10 cellular contexts compared by ENCODE assay signal in genomic region chr16:4032768-4033167, GRCh38.
A peak's percentile ranks its signal among the peaks of the same experiment; 100 is the strongest.
DNase-seq lines count a peak whose midpoint lies in the region; ATAC-seq and TF ChIP-seq lines count a peak whose summit lies in the region.
"Had no signal": no experiment of that assay in that cellular context is flagged by ENCODE, and none has a peak within 500 bp of the region (broad histone marks: within the 10 kb centered on the region; RNA-seq: fewer than 3 reads in every experiment).

No MANE protein-coding gene starts in this region.

- H3K27me3 Mint-ChIP-seq in naive thymus-derived CD8-positive, alpha-beta T cell = no peaks in the 10 kb centered on the region

- H3F3A ChIP-seq in smooth muscle cell (ENCODE audit: low read depth) = no peaks in the 10 kb centered on the region

- H3K27ac Mint-ChIP-seq in naive thymus-derived CD8-positive, alpha-beta T cell = peak overlapping the region in 4 of 10 donors; percentile 13 to 59 (median 38)

- H3K36me3 ChIP-seq in Karpas-422 (ENCODE audit: insufficient read depth, low read length) (no peaks in the 10 kb centered on the region), adipocyte (ENCODE audit: control insufficient read depth, insufficient read depth, low read length, severe bottlenecking) (no peaks in the 10 kb centered on the region), smooth muscle cell (ENCODE audit: low read depth) (no peaks in the 10 kb centered on the region)
- H3K36me3 ChIP-seq: esophagus squamous epithelium, neutrophil had no signal

- no peaks in the 10 kb centered on the region for H3K9me2 ChIP-seq in Karpas-422 (replicated peaks; ENCODE audit: insufficient read depth, low read length)

- H3K4me1 Mint-ChIP-seq in naive thymus-derived CD8-positive, alpha-beta T cell = peaks cover 3 to 29% (median 19%) of the 10 kb centered on the region in 4 donors

- peak; percentile 68 to 73 for ATAC-seq in naive thymus-derived CD8-positive, alpha-beta T cell
- no peak for ATAC-seq in GM21526 (IDR thresholded peaks at IDR 0.05; ENCODE audit: low FRiP score, unreplicated experiment)

- H3K79me2 ChIP-seq in Karpas-422 (ENCODE audit: low read length) (no peaks in the 10 kb centered on the region), smooth muscle cell (ENCODE audit: low read depth) (no peaks in the 10 kb centered on the region)

- H3K4me2 ChIP-seq in Karpas-422 (ENCODE audit: low read depth, low read length, poor library complexity, severe bottlenecking) (no peak overlapping the region), smooth muscle cell (no peak overlapping the region)

- 0 out of 2 replicates have a peak overlapping the region, but pooled peaks have one; percentile 58 for H2AFZ ChIP-seq in Karpas-422 (ENCODE audit: low read length)
- no peak overlapping the region for H2AFZ ChIP-seq in smooth muscle cell (ENCODE audit: low read depth)

- no peaks in the 10 kb centered on the region for H3K36me3 Mint-ChIP-seq in naive thymus-derived CD8-positive, alpha-beta T cell

- no peaks in the 10 kb centered on the region for H3K9me3 Mint-ChIP-seq in naive thymus-derived CD8-positive, alpha-beta T cell

- H4K20me1 ChIP-seq in Karpas-422 (ENCODE audit: insufficient read depth, low read depth, low read length) = no peaks in the 10 kb centered on the region
- H4K20me1 ChIP-seq in smooth muscle cell (ENCODE audit: low read depth) = peaks cover 4% of the 10 kb centered on the region

- intact Hi-C loops in dorsolateral prefrontal cortex (cut with DNase I) = no loop called here

- TF ChIP-seq CTCF in smooth muscle cell (IDR thresholded peaks at IDR 0.05; ENCODE audit: borderline replicate concordance, insufficient read depth, poor library complexity, severe bottlenecking) = no peak
- TF ChIP-seq CTCF in dorsolateral prefrontal cortex (IDR thresholded peaks at IDR 0.05 in 54 of 56, conservative IDR thresholded peaks at IDR 0.05 in 2 of 56; ENCODE audit: low read depth in 1 of 56, partially characterized antibody in 56 of 56) = no peak

- POLR2A ChIA-PET in naive thymus-derived CD8-positive, alpha-beta T cell (lab: Charles Lee) = no interaction called here

- H3K4me1 ChIP-seq in Karpas-422 (ENCODE audit: low read length) (no peaks in the 10 kb centered on the region), adipocyte (ENCODE audit: control insufficient read depth, insufficient read depth, low read length) (no peaks in the 10 kb centered on the region), smooth muscle cell (ENCODE audit: low read depth) (no peaks in the 10 kb centered on the region)

- H3K27ac ChIP-seq in Karpas-422 (ENCODE audit: low read length) = no peak overlapping the region
- H3K27ac ChIP-seq in smooth muscle cell (ENCODE audit: low read depth) = no peak overlapping the region
- H3K27ac ChIP-seq in dorsolateral prefrontal cortex = no peak overlapping the region
- H3K27ac ChIP-seq: neutrophil had no signal

- H3K4me3 ChIP-seq in Karpas-422 (ENCODE audit: low read length) (no peak overlapping the region), adipocyte (ENCODE audit: low read length) (peak overlapping the region; percentile 43), smooth muscle cell (no peak overlapping the region), dorsolateral prefrontal cortex (no peak overlapping the region)
- H3K4me3 ChIP-seq: esophagus squamous epithelium had no signal

- H3K9me3 ChIP-seq in Karpas-422 (ENCODE audit: low read length) = no peaks in the 10 kb centered on the region
- no peaks in the 10 kb centered on the region for H3K9me3 ChIP-seq in adipocyte (ENCODE audit: control insufficient read depth, low read length)
- H3K9me3 ChIP-seq in smooth muscle cell (replicated peaks; ENCODE audit: low read depth) = no peaks in the 10 kb centered on the region
- H3K9me3 ChIP-seq: esophagus squamous epithelium, neutrophil had no signal

- DNase-seq in AML-193 (lab: John Stamatoyannopoulos, UW) (peak; percentile 64 to 69), Karpas-422 (peak; percentile 68), adipocyte (ENCODE audit: low read depth) (no peak), NCI-H128 (lab: John Stamatoyannopoulos, UW; ENCODE audit: unreplicated experiment) (no peak), smooth muscle cell (lab: John Stamatoyannopoulos, UW; ENCODE audit: unreplicated experiment) (no peak), dorsolateral prefrontal cortex (no peak)
- peak in 6 of 10 donors; percentile 14 to 45 (median 24) for DNase-seq in naive thymus-derived CD8-positive, alpha-beta T cell
- DNase-seq: esophagus squamous epithelium had no signal

- no peaks in the 10 kb centered on the region for H3K27me3 ChIP-seq in Karpas-422 (ENCODE audit: low read length)
- H3K27me3 ChIP-seq in adipocyte (replicated peaks; ENCODE audit: control insufficient read depth, insufficient read depth, low read length) = no peaks in the 10 kb centered on the region
- H3K27me3 ChIP-seq in smooth muscle cell (ENCODE audit: low read depth) = no peaks in the 10 kb centered on the region
- H3K27me3 ChIP-seq in dorsolateral prefrontal cortex = no peaks in the 10 kb centered on the region
- H3K27me3 ChIP-seq: esophagus squamous epithelium had no signal

- peak overlapping the region; percentile 4 to 62 (median 38) for H3K4me3 Mint-ChIP-seq in naive thymus-derived CD8-positive, alpha-beta T cell

- 85% methylated on average over 13 of the region's 13 CpGs for WGBS in smooth muscle cell (ENCODE audit: low lambda C conversion rate)

- no peak overlapping the region for H3K9ac ChIP-seq in Karpas-422 (ENCODE audit: low read length)
- H3K9ac ChIP-seq in adipocyte (ENCODE audit: low read length) = peak overlapping the region; percentile 9
- H3K9ac ChIP-seq in smooth muscle cell (ENCODE audit: low read depth) = no peak overlapping the region

Comparison
In these comparisons a context has a peak if more than half of its experiments do, and no peak if none do; other contexts are left out.
1. DNase-seq: peak in AML-193 (2 of 2), Karpas-422 (single experiment) and naive thymus-derived CD8-positive, alpha-beta T cell (6 of 10); none in adipocyte (single experiment), NCI-H128 (single experiment), smooth muscle cell (single experiment) and dorsolateral prefrontal cortex (0 of 10).